ENCODE assay signal across 7 cellular contexts in the genomic region with DNA sequence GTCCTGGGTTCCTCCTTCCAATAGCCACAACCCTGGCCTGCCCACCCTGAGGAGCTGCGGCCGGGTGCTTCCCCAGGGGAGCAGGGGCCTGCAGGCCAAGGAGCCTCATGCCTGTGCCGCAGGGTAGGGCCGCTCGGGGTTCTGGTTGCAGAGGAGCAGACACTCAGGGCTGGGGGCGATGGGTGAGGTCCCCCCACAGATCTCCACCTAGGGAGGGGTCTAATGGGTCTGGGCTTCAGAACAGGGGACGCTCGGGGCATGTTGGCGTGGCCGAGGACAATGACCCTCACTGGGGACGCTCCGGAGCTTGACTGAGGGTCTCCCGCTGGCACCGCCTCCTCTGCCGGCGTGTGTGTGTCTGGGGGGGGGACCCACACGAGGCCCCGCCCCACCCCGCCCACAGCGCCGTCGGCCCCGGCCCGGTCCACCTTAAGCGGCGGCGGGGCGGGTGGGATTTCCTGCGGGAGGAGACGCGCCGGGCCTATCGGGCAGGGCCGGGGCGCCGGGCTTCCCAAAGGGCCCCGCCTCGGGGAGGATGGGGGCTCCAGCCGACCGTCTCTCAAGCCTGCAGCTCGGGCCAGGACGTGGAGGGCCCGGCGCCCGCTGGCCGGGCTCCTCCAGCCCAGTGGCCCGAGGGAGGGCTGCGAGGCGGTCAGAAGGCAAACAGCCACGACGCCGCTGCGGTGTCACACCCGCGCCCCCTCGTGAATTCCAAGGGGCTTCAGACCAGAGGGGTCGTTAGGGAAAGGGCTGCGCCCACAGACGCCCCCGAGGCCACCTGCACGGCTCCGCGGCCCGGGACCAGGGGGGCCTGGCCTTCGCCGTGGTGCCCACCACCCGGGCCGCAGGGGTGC. TPM values are rescaled to one million over a fixed set of nuclear protein-coding genes. Genes with fewer than 3 reads are reported as not detected.
DNase-seq lines count a peak whose midpoint lies in the region; ATAC-seq and TF ChIP-seq lines count a peak whose summit lies in the region.

No MANE protein-coding gene starts in this region.

- H3F3A ChIP-seq in PC-9 (ENCODE audit: insufficient read depth, low read depth), result peaks cover 8% of the 10 kb centered on the region; the same call in 1 of the 2 replicates

- H3K27me3 Mint-ChIP-seq in nephron (ENCODE audit: low read depth), result no peaks in the 10 kb centered on the region

- peaks cover 7% of the 10 kb centered on the region for H3K4me1 Mint-ChIP-seq in nephron

- H3K79me2 ChIP-seq in PC-9 (ENCODE audit: low read depth), result no peaks in the 10 kb centered on the region

- ATAC-seq in GM18498 (IDR thresholded peaks at IDR 0.05; ENCODE audit: unreplicated experiment) (peak; percentile 67), HG02885 (IDR thresholded peaks at IDR 0.05; ENCODE audit: poor library complexity, unreplicated experiment) (peak; percentile 66)

- H3K4me3 Mint-ChIP-seq in nephron, result peak overlapping the region; percentile 72 to 82 (median 82)

- no peaks in the 10 kb centered on the region for H3K9me2 ChIP-seq in PC-9 (ENCODE audit: insufficient read depth)

- TF ChIP-seq CTCF in PC-9 (conservative IDR thresholded peaks at IDR 0.05) (no peak), nephron (IDR thresholded peaks at IDR 0.05; ENCODE audit: unreplicated experiment in 3 of 3) (no peak)

- no peaks in the 10 kb centered on the region; the same call in 1 of the 2 replicates for H3K4me1 ChIP-seq in PC-9 (replicated peaks; ENCODE audit: insufficient read depth)

- no peaks in the 10 kb centered on the region for H3K9me3 ChIP-seq in PC-9 (ENCODE audit: insufficient read depth, low read depth)

- POLR2A ChIA-PET in PC-9 (lab: Charles Lee; ENCODE audit: unreplicated experiment), result no interaction called here

- no peaks in the 10 kb centered on the region for H3K27me3 ChIP-seq in PC-9 (ENCODE audit: insufficient read depth, low read depth)

- peak in 1 of 2 experiments; percentile 60 for DNase-seq in PC-9
- peak; percentile 93 for DNase-seq in activated effector memory CD4-positive, alpha-beta T cell treated with anti-CD3 and anti-CD28 coated beads, Interleukin-2, amount 50 U/mL, for 16 hours
- peak; percentile 43 for DNase-seq in fibroblast of the conjunctiva (ENCODE audit: low read depth)
- peak; percentile 53 to 76 (median 74) for DNase-seq in stimulated activated naive CD4-positive, alpha-beta T cell (lab: John Stamatoyannopoulos, UW)

- intact Hi-C loops in PC-9 (cut with micrococcal nuclease; ENCODE audit: unreplicated experiment), result no loop called here

- peak overlapping the region; percentile 81 for H2AFZ ChIP-seq in PC-9

- peaks cover 14% of the 10 kb centered on the region for H3K36me3 Mint-ChIP-seq in nephron (ENCODE audit: low read depth)

- H3K36me3 ChIP-seq in PC-9 (ENCODE audit: low read depth), result no peaks in the 10 kb centered on the region

- no TSS peak for BruUV-seq in PC-9 (replicated peaks; lab: Mats Ljungman, UMichigan)

- H3K9me3 Mint-ChIP-seq in nephron, result no peaks in the 10 kb centered on the region

- peak overlapping the region; percentile 70 for H3K4me2 ChIP-seq in PC-9

- no peak overlapping the region for H3K27ac ChIP-seq in PC-9

- CTCF ChIA-PET in PC-9 (lab: Charles Lee), result interaction anchor here (0.7 kb wide), 1 partner anchor 308 kb away, joined by 4 read pairs; no protein-coding TSS in a partner anchor

- peak overlapping the region; percentile 59; the same call in 1 of the 2 replicates for H3K4me3 ChIP-seq in PC-9

- peaks cover 7% of the 10 kb centered on the region; the same call in 1 of the 2 replicates for H4K20me1 ChIP-seq in PC-9 (ENCODE audit: insufficient read depth)

- H3K27ac Mint-ChIP-seq in nephron, result no peak overlapping the region

RNA-seq across cellular contexts. Expression of a gene that starts 0.6 kb away (rescaled TPM):
- total RNA-seq in PC-9 (2021), result 34.4 and 46.8 TPM in 2 replicates

RNA-seq across cellular contexts. Expression of a gene that starts 13.9 kb away (rescaled TPM):
- total RNA-seq in PC-9 (2021), result 31.5 and 32.7 TPM in 2 replicates

RNA-seq across cellular contexts. Expression of a gene that starts 15.1 kb away (rescaled TPM):
- total RNA-seq in PC-9 (2021), result 168 and 175 TPM in 2 replicates

RNA-seq across cellular contexts. Expression of a gene that starts 19.9 kb away (rescaled TPM):
- not detected in 2 replicates for total RNA-seq in PC-9 (2021)

RNA-seq across cellular contexts. Expression of a gene that starts 50.9 kb away (rescaled TPM):
- total RNA-seq in PC-9 (2021), result 31.9 and 34.7 TPM in 2 replicates
